In the genomic region with DNA sequence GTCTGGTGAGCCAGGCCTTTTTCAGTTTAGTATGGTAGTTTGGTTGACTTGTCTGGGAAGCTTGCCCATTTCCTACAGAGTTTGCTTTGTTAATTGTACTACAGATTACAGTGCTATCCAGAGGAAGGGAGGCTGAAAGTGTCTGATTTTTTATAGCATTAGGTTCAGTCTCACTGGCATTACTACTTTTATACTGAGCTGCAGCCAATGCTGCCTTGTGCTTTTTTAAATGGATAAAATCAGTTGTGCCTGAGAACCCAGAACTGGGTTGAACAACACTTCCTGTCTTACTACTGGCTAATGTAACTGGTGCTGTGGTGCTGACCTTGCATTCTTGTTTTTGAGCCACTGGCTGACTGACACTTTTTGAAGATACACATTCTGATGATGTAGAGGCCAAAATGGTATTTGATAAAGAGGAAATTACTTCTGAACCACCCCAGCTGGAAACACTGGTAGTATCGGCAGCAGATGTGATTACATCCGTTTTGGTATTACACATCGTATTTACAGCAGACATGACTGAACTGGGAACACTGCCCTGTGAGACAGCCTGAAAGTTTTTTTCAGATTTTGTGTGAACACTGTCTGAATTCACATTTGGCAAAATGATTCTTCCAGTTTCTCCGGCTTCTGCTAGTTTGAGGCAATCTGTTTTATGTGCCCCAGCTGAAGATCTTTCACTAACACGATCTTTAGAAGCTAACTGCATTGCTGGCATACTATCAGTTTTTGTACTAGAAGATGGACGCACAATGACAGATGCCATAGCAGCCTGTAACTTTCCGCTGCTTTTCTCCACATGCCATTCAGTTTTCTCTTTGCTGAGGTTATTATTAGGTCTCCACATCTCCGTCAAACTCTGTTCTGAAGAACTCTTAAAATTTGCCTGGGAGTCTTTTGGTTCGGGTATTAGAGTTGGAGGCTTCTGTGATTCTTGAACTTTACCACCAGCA, we compare ENCODE assay signal across 8 cellular contexts.
DNase-seq lines count a peak whose midpoint lies in the region; ATAC-seq and TF ChIP-seq lines count a peak whose summit lies in the region.

No MANE protein-coding gene starts in this region.

- TF ChIP-seq EP300 in transverse colon (IDR thresholded peaks at IDR 0.05; ENCODE audit: low read depth): no peak

- H3K27ac Mint-ChIP-seq in central memory CD8-positive, alpha-beta T cell (ENCODE audit: low read depth): peak overlapping the region; percentile 26

- H3K9me3 ChIP-seq in lung (ENCODE audit: control insufficient read depth in 2 of 2, insufficient read depth in 1 of 2, low read length in 1 of 2) (no peaks in the 10 kb centered on the region), transverse colon (no peaks in the 10 kb centered on the region)

- peaks cover 47% of the 10 kb centered on the region for H3K4me1 Mint-ChIP-seq in central memory CD8-positive, alpha-beta T cell

- H3K4me3 ChIP-seq in AG10803 (ENCODE audit: low read length) (peak overlapping the region; percentile 7; the same call in 1 of the 2 replicates), lung (no peak overlapping the region), transverse colon (peak overlapping the region in 1 of 4 donors; percentile 11)

- peaks cover 37% of the 10 kb centered on the region for H3K36me3 Mint-ChIP-seq in central memory CD8-positive, alpha-beta T cell (ENCODE audit: insufficient read depth)

- no peaks in the 10 kb centered on the region for H3K27me3 Mint-ChIP-seq in central memory CD8-positive, alpha-beta T cell

- H3K9me3 Mint-ChIP-seq in central memory CD8-positive, alpha-beta T cell: no peaks in the 10 kb centered on the region

- TF ChIP-seq POLR2A in transverse colon (IDR thresholded peaks at IDR 0.05): no peak

- DNase-seq in AG10803 (ENCODE audit: low read depth) (peak; percentile 89), NCI-H2196 (lab: John Stamatoyannopoulos, UW; ENCODE audit: unreplicated experiment) (peak; percentile 21), lung (ENCODE audit: low spot score) (no peak), transverse colon (no peak), NCI-H2107 treated with DMSO at 0.1 percent for 48 hours (lab: John Stamatoyannopoulos, UW; ENCODE audit: unreplicated experiment) (no peak), mesenteric fat pad (ENCODE audit: low spot score) (no peak)
- DNase-seq in central memory CD8-positive, alpha-beta T cell (ENCODE audit: low spot score in 2 of 2): no peak

- TF ChIP-seq CTCF in AG10803 (conservative IDR thresholded peaks at IDR 0.05; ENCODE audit: low read length) (no peak), lung (IDR thresholded peaks at IDR 0.05; ENCODE audit: control extremely low read depth, extremely low read depth) (no peak), transverse colon (IDR thresholded peaks at IDR 0.05) (no peak)

- intact Hi-C loops in transverse colon (cut with DNase I; ENCODE audit: low total_unique reads): no loop called here

- peak; percentile 38 for ATAC-seq in GM21367 (IDR thresholded peaks at IDR 0.05; ENCODE audit: unreplicated experiment)
- ATAC-seq in central memory CD8-positive, alpha-beta T cell (replicated peaks; ENCODE audit: extremely low read depth, poor library complexity, severe bottlenecking): peak; percentile 73
- peak; percentile 42 for ATAC-seq in lung (ENCODE audit: insufficient read depth, low FRiP score)

- peak overlapping the region; percentile 26 for H3K4me3 Mint-ChIP-seq in central memory CD8-positive, alpha-beta T cell

- WGBS in lung, 2 donors: 54 to 60% methylated on average over 9 of the region's 9 CpGs
- WGBS in transverse colon (ENCODE audit: low coverage in 1 of 2), 2 donors: 30 to 59% methylated on average over 5 to 9 of the region's 9 CpGs

- H3K27ac ChIP-seq in lung (ENCODE audit: low read depth in 1 of 2, low read length in 1 of 2): peak overlapping the region; percentile 77 to 79
- peak overlapping the region; percentile 38 to 76 (median 68) for H3K27ac ChIP-seq in transverse colon

- in situ Hi-C loops in transverse colon (cut with MboI; ENCODE audit: low pct_ligation_motif_present in 1 of 4, low pct_unique_long_range_greater_than_20kb in 1 of 4, low sequenced_read_pairs in 3 of 4): loop anchor here in 3 of 4 donors (25.0 kb wide), 3 partner anchors 255 to 505 kb away; a partner anchor contains a TSS

- no peaks in the 10 kb centered on the region for H3K27me3 ChIP-seq in lung (ENCODE audit: control insufficient read depth, insufficient read depth)
- H3K27me3 ChIP-seq in transverse colon: no peaks in the 10 kb centered on the region

- peaks cover 5 to 20% of the 10 kb centered on the region in 2 donors for H3K36me3 ChIP-seq in lung (ENCODE audit: control insufficient read depth in 2 of 2, insufficient read depth in 2 of 2, low read length in 2 of 2)
- peaks cover 0 to 12% (median 0%) of the 10 kb centered on the region in 4 donors for H3K36me3 ChIP-seq in transverse colon

- H3K4me1 ChIP-seq in lung (ENCODE audit: control insufficient read depth in 2 of 2, insufficient read depth in 2 of 2, low read length in 2 of 2) (peaks cover 4 to 32% of the 10 kb centered on the region in 2 donors), transverse colon (peaks cover 5 to 60% (median 18%) of the 10 kb centered on the region in 4 donors)

Comparison
In these comparisons a context has a peak if more than half of its experiments do, and no peak if none do; other contexts are left out.
1. DNase-seq: peak in AG10803 (single experiment) and NCI-H2196 (single experiment); none in central memory CD8-positive, alpha-beta T cell (0 of 2), lung (single experiment), transverse colon (single experiment), NCI-H2107 treated with DMSO at 0.1 percent for 48 hours (single experiment) and mesenteric fat pad (single experiment).
2. Peak in every context shown above with its lines, with median percentiles within 50 percentile points of each other: ATAC-seq.